In genomic region chr3:36647423-36647853, GRCh38 we compare ENCODE assay signal across 26 cellular contexts.
DNase-seq lines count a peak whose midpoint lies in the region; ATAC-seq, FAIRE-seq and TF ChIP-seq lines count a peak whose summit lies in the region.
"Had no signal": no experiment of that assay in that cellular context is flagged by ENCODE, and none has a peak within 500 bp of the region (broad histone marks: within the 10 kb centered on the region; RNA-seq: fewer than 3 reads in every experiment).

No MANE protein-coding gene starts in this region.

- H2AK9ac ChIP-seq in IMR-90 (replicated peaks; ENCODE audit: low read depth, low read length, poor library complexity), result no peak overlapping the region

- H3K18ac ChIP-seq in IMR-90 (ENCODE audit: low read depth, low read length), result no peak overlapping the region; the same call in 1 of the 2 replicates

- no peak overlapping the region for H3K4me2 ChIP-seq in IMR-90 (ENCODE audit: low read depth, low read length)
- peak overlapping the region; percentile 49 for H3K4me2 ChIP-seq in astrocyte (ENCODE audit: low read length)

- TF ChIP-seq POLR2A in IMR-90 (IDR thresholded peaks at IDR 0.05; ENCODE audit: low read depth, low read length), result no peak

- H3K27me3 ChIP-seq in ACC112 (ENCODE audit: insufficient read depth, low read length) (no peaks in the 10 kb centered on the region), IMR-90 (ENCODE audit: control insufficient read depth, insufficient read depth, low read length) (no peaks in the 10 kb centered on the region), astrocyte (ENCODE audit: insufficient read depth, low read length) (no peaks in the 10 kb centered on the region)
- H3K27me3 ChIP-seq: body of pancreas, gastroesophageal sphincter, pancreas, tibial artery had no signal

- H3K9me1 ChIP-seq in IMR-90 (ENCODE audit: insufficient read depth, low read length), result peaks cover 6% of the 10 kb centered on the region; the same call in 1 of the 2 replicates

- no peak for ATAC-seq in IMR-90 (ENCODE audit: low read depth)
- ATAC-seq in GM19023 (IDR thresholded peaks at IDR 0.05; ENCODE audit: unreplicated experiment), result no peak
- ATAC-seq: activated CD4-positive, alpha-beta T cell treated with anti-CD3 and anti-CD28 coated beads for 36 hours; body of pancreas; gastroesophageal sphincter; pancreas had no signal

- H3K9ac ChIP-seq in IMR-90 (ENCODE audit: low read depth, low read length) (no peak overlapping the region), astrocyte (ENCODE audit: low read length) (peak overlapping the region; percentile 60)

- no peak overlapping the region for H3K56ac ChIP-seq in IMR-90 (ENCODE audit: extremely low read depth, insufficient read depth, low read length)

- BruUV-seq in IMR-90 (replicated peaks; lab: Mats Ljungman, UMichigan), result no TSS peak

- no peak overlapping the region for H3K23ac ChIP-seq in IMR-90 (ENCODE audit: low read depth, low read length)

- no peaks in the 10 kb centered on the region for H3K79me1 ChIP-seq in IMR-90 (ENCODE audit: low read depth in 1 of 2, low read length in 2 of 2)

- no peak overlapping the region for H3K4ac ChIP-seq in IMR-90 (ENCODE audit: low read depth, low read length)

- no peak overlapping the region for H2AK5ac ChIP-seq in IMR-90 (ENCODE audit: low read depth, low read length)

- in situ Hi-C loops in IMR-90 (cut with MboI; ENCODE audit: low sequenced_read_pairs), result no loop called here

- CTCF ChIA-PET in IMR-90 (lab: Yijun Ruan, JAX), result interaction anchor here (0.6 kb wide), 1 partner anchor 37 kb away, joined by 3 read pairs; no protein-coding TSS in a partner anchor

- H3K27ac ChIP-seq in ACC112 (ENCODE audit: low read depth, low read length), result peak overlapping the region; percentile 72
- H3K27ac ChIP-seq in IMR-90 (ENCODE audit: insufficient read depth, low read length), result no peak overlapping the region
- peak overlapping the region; percentile 89 for H3K27ac ChIP-seq in astrocyte (ENCODE audit: low read depth, low read length)
- H3K27ac ChIP-seq: body of pancreas, gastroesophageal sphincter, pancreas, tibial artery had no signal

- no peak overlapping the region; the same call in 1 of the 2 replicates for H4K91ac ChIP-seq in IMR-90 (ENCODE audit: insufficient read depth, low read depth, low read length)

- H3K9me3 Mint-ChIP-seq in astrocyte (ENCODE audit: unreplicated experiment), result no peaks in the 10 kb centered on the region
- H3K9me3 Mint-ChIP-seq: activated T-helper 1 cell treated with anti-CD3 and anti-CD28 coated beads, Interleukin-12 subunit alpha, Interleukin-12 subunit beta, Interleukin-2, Interleukin-4 antibody, amounts not matched to agents 30 ng/mL and 10 ng/mL and 1 ng/mL, durations not matched to agents 14 hours and 24 hours and 36 hours; CD4-positive, alpha-beta T cell; stimulated activated naive CD8-positive, alpha-beta T cell treated with anti-CD3 and anti-CD28 coated beads, Interleukin-15, Interleukin-2, amounts not matched to agents 100 ng/mL and 50 ng/mL, for 24 hours had no signal

- H3K4me1 Mint-ChIP-seq in astrocyte (ENCODE audit: low read depth, unreplicated experiment), result peaks cover 34% of the 10 kb centered on the region
- H3K4me1 Mint-ChIP-seq: activated CD4-positive, alpha-beta T cell treated with anti-CD3 and anti-CD28 coated beads for 36 hours; naive B cell had no signal

- dilution Hi-C loops in IMR-90 (cut with HindIII; ENCODE audit: low sequenced_read_pairs, unreplicated experiment), result no loop called here

- intact Hi-C loops in IMR-90 (cut with micrococcal nuclease), result no loop called here

- H4K20me1 ChIP-seq in IMR-90 (ENCODE audit: insufficient read depth, low read length) (no peaks in the 10 kb centered on the region), astrocyte (ENCODE audit: insufficient read depth, low read length) (no peaks in the 10 kb centered on the region)

- H3K14ac ChIP-seq in IMR-90 (replicated peaks; ENCODE audit: low read depth, low read length), result no peak overlapping the region

- H3K36me3 Mint-ChIP-seq in astrocyte (ENCODE audit: low read depth, unreplicated experiment), result no peaks in the 10 kb centered on the region
- H3K36me3 Mint-ChIP-seq: activated naive CD8-positive, alpha-beta T cell; naive B cell had no signal

- TF ChIP-seq RAD21 in IMR-90 (IDR thresholded peaks at IDR 0.05; ENCODE audit: low read length), result no peak

- H3K79me2 ChIP-seq in ACC112 (ENCODE audit: control insufficient read depth, insufficient read depth, low read length, unreplicated experiment) (no peaks in the 10 kb centered on the region), astrocyte (ENCODE audit: insufficient read depth, low read length) (no peaks in the 10 kb centered on the region)

- H3K4me3 Mint-ChIP-seq in astrocyte (ENCODE audit: unreplicated experiment), result no peak overlapping the region
- H3K4me3 Mint-ChIP-seq: activated CD4-positive, alpha-beta T cell treated with anti-CD3 and anti-CD28 coated beads for 36 hours; activated naive CD8-positive, alpha-beta T cell; activated T-helper 1 cell treated with anti-CD3 and anti-CD28 coated beads, Interleukin-12 subunit alpha, Interleukin-12 subunit beta, Interleukin-2, Interleukin-4 antibody, amounts not matched to agents 30 ng/mL and 10 ng/mL and 1 ng/mL, durations not matched to agents 14 hours and 24 hours and 36 hours; CD4-positive, alpha-beta T cell; naive B cell; stimulated activated naive CD8-positive, alpha-beta T cell treated with anti-CD3 and anti-CD28 coated beads, Interleukin-15, Interleukin-2, amounts not matched to agents 100 ng/mL and 50 ng/mL, for 24 hours had no signal

- H2BK15ac ChIP-seq in IMR-90 (ENCODE audit: low read depth, low read length), result no peak overlapping the region

- H2BK5ac ChIP-seq in IMR-90 (ENCODE audit: low read depth, low read length, poor library complexity, severe bottlenecking), result no peak overlapping the region

- POLR2A ChIA-PET in IMR-90 (lab: Charles Lee; ENCODE audit: unreplicated experiment), result no interaction called here

- H3K27ac Mint-ChIP-seq in astrocyte (ENCODE audit: unreplicated experiment), result peak overlapping the region; percentile 72
- H3K27ac Mint-ChIP-seq: activated CD4-positive, alpha-beta T cell treated with anti-CD3 and anti-CD28 coated beads for 36 hours; activated naive CD8-positive, alpha-beta T cell; activated T-helper 1 cell treated with anti-CD3 and anti-CD28 coated beads, Interleukin-12 subunit alpha, Interleukin-12 subunit beta, Interleukin-2, Interleukin-4 antibody, amounts not matched to agents 30 ng/mL and 10 ng/mL and 1 ng/mL, durations not matched to agents 14 hours and 24 hours and 36 hours; CD4-positive, alpha-beta T cell; naive B cell; stimulated activated naive CD8-positive, alpha-beta T cell treated with anti-CD3 and anti-CD28 coated beads, Interleukin-15, Interleukin-2, amounts not matched to agents 100 ng/mL and 50 ng/mL, for 24 hours had no signal

- H3K4me1 ChIP-seq in ACC112 (ENCODE audit: control insufficient read depth, insufficient read depth, low read length, unreplicated experiment) (peaks cover 31% of the 10 kb centered on the region), IMR-90 (ENCODE audit: control insufficient read depth, insufficient read depth, low read length) (peaks cover 14% of the 10 kb centered on the region), astrocyte (ENCODE audit: insufficient read depth, low read length) (peaks cover 32% of the 10 kb centered on the region)
- H3K4me1 ChIP-seq: body of pancreas, pancreas had no signal

- H3K36me3 ChIP-seq in ACC112 (ENCODE audit: insufficient read depth, low read length) (no peaks in the 10 kb centered on the region), IMR-90 (ENCODE audit: control insufficient read depth, insufficient read depth, low read length) (no peaks in the 10 kb centered on the region), astrocyte (ENCODE audit: insufficient read depth, low read length) (no peaks in the 10 kb centered on the region)
- H3K36me3 ChIP-seq: gastroesophageal sphincter, pancreas, tibial artery had no signal

- H4K5ac ChIP-seq in IMR-90 (ENCODE audit: low read depth, low read length), result no peak overlapping the region

- peak; percentile 20 for DNase-seq in IMR-90
- DNase-seq in astrocyte (ENCODE audit: low read depth), result no peak
- DNase-seq in fibroblast of the aortic adventitia (ENCODE audit: low read depth), result peak; percentile 47
- DNase-seq in stimulated activated CD4-positive, alpha-beta T cell treated with anti-CD3 and anti-CD28 coated beads, Interleukin-2, amount 100 ng/mL, for 24 hours, result no peak
- DNase-seq in hepatic stellate cell (ENCODE audit: low spot score), result no peak
- no peak for DNase-seq in T1000 (lab: John Stamatoyannopoulos, UW)
- DNase-seq: activated CD4-positive, alpha-beta T cell treated with anti-CD3 and anti-CD28 coated beads for 36 hours; body of pancreas; CD4-positive, alpha-beta T cell; cortex of kidney; DMS53; H7; kidney glomerular epithelial cell; naive B cell; NCI-H1092 treated with DMSO at 0.1 percent for 48 hours; NCI-H2029 treated with DMSO at 0.1 percent for 48 hours; NCI-H510A; pancreas; tibial artery had no signal

- no peak overlapping the region for H4K8ac ChIP-seq in IMR-90 (ENCODE audit: low read depth in 2 of 2, low read length in 2 of 2)

- H2BK120ac ChIP-seq in IMR-90 (ENCODE audit: low read depth, low read length), result no peak overlapping the region

- whole genome bisulfite sequencing in IMR-90 (ENCODE audit: extremely low coverage in 2 of 2, insufficient read length in 1 of 2), 2 experiments, result no CpG with 5 or more reads among the region's 3 CpGs

- no peak overlapping the region; the same call in 1 of the 2 replicates for H2BK20ac ChIP-seq in IMR-90 (ENCODE audit: low read depth, low read length)

- no peak overlapping the region for H2AFZ ChIP-seq in ACC112 (ENCODE audit: low read length, unreplicated experiment)
- no peak overlapping the region for H2AFZ ChIP-seq in IMR-90 (replicated peaks; ENCODE audit: low read length, poor library complexity)
- no peak overlapping the region for H2AFZ ChIP-seq in astrocyte (ENCODE audit: low read depth, low read length)

- no peaks in the 10 kb centered on the region for H3K27me3 Mint-ChIP-seq in astrocyte (ENCODE audit: low read depth, unreplicated experiment)

- TF ChIP-seq CTCF in IMR-90 (conservative IDR thresholded peaks at IDR 0.05; ENCODE audit: low read depth, low read length) (no peak), astrocyte (IDR thresholded peaks at IDR 0.05; ENCODE audit: insufficient read depth, low read depth, low read length) (no peak), fibroblast of the aortic adventitia (IDR thresholded peaks at IDR 0.05; ENCODE audit: insufficient read depth, low read length) (no peak)

- H3K4me3 ChIP-seq in ACC112 (ENCODE audit: low read depth, low read length) (no peak overlapping the region), IMR-90 (ENCODE audit: insufficient read depth, low read depth, low read length) (no peak overlapping the region), astrocyte (ENCODE audit: insufficient read depth, low read depth, low read length) (no peak overlapping the region), fibroblast of the aortic adventitia (ENCODE audit: low read depth, low read length) (no peak overlapping the region)
- H3K4me3 ChIP-seq: body of pancreas, gastroesophageal sphincter, pancreas, tibial artery had no signal

- H3K9me3 ChIP-seq in IMR-90 (ENCODE audit: control insufficient read depth, insufficient read depth, low read length), result no peaks in the 10 kb centered on the region
- H3K9me3 ChIP-seq in astrocyte (ENCODE audit: insufficient read depth, low read depth, low read length), result no peaks in the 10 kb centered on the region
- H3K9me3 ChIP-seq: body of pancreas, gastroesophageal sphincter, pancreas, tibial artery had no signal

- FAIRE-seq in astrocyte (lab: Jason Lieb, UNC), result peak; percentile 9
- FAIRE-seq: GM12891, pancreas had no signal

Comparison
In these comparisons a context has a peak if more than half of its experiments do, and no peak if none do; other contexts are left out.
1. DNase-seq: peak in IMR-90 (single experiment) and fibroblast of the aortic adventitia (single experiment); none in astrocyte (single experiment), stimulated activated CD4-positive, alpha-beta T cell treated with anti-CD3 and anti-CD28 coated beads, Interleukin-2, amount 100 ng/mL, for 24 hours (0 of 2), hepatic stellate cell (single experiment) and T1000 (single experiment).